Comparison of ENCODE assay signal across 9 cellular contexts in the genomic region with DNA sequence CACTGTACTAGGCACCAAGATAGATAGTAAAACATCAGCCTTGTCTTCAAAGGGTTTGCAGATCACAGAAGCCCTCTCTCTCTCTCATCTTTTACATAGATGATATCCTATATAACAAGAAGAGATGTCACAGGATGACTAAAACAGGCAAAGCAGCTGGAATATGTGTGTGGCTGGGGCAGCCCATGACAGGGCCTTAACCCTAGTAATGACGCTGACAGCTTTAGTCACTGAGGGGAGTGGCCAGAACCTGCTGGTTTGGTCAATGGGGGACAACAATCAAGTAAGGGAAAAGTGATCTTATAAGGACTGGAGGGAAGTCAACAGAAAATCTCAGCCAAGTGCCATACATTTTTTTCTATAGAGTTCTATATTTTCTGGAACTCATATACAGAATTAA. TPM values are rescaled to one million over a fixed set of nuclear protein-coding genes. Genes with fewer than 3 reads are reported as not detected.
DNase-seq lines count a peak whose midpoint lies in the region; ATAC-seq and TF ChIP-seq lines count a peak whose summit lies in the region.
"Had no signal": no experiment of that assay in that cellular context is flagged by ENCODE, and none has a peak within 500 bp of the region (broad histone marks: within the 10 kb centered on the region; RNA-seq: fewer than 3 reads in every experiment).

No MANE protein-coding gene starts in this region.

- H3K36me3 ChIP-seq in GM23248 (ENCODE audit: low read depth), result no peaks in the 10 kb centered on the region
- H3K36me3 ChIP-seq in gastrocnemius medialis, result no peaks in the 10 kb centered on the region

- 0 to 6% methylated on average over 1 of the region's 1 CpG for WGBS in GM23248 (ENCODE audit: low coverage in 1 of 2, low lambda C conversion rate in 2 of 2, missing lambda C conversion rate in 2 of 2), 2 experiments

- H3F3A ChIP-seq in GM23248 (ENCODE audit: insufficient read depth), result peaks cover 45% of the 10 kb centered on the region

- TF ChIP-seq CTCF in gastrocnemius medialis (IDR thresholded peaks at IDR 0.05 in 4 of 5, conservative IDR thresholded peaks at IDR 0.05 in 1 of 5), result no peak

- H3K4me1 Mint-ChIP-seq in activated CD4-positive, alpha-beta T cell treated with anti-CD3 and anti-CD28 coated beads, Interleukin-2, amount 10 ng/mL, durations not matched to agents 7 days and 5 days, result peaks cover 55% of the 10 kb centered on the region

- DNase-seq in GM23248 (peak; percentile 91), fibroblast of gingiva (ENCODE audit: low read depth) (peak; percentile 9), NCI-H2081 treated with DMSO at 0.1 percent for 48 hours (lab: John Stamatoyannopoulos, UW) (no peak), GF-D8 (lab: John Stamatoyannopoulos, UW) (no peak), gastrocnemius medialis (no peak)
- peak; percentile 17 for DNase-seq in activated CD4-positive, alpha-beta T cell treated with anti-CD3 and anti-CD28 coated beads, Interleukin-2, amount 10 ng/mL, durations not matched to agents 7 days and 5 days
- DNase-seq in stimulated activated CD8-positive, alpha-beta memory T cell treated with anti-CD3 and anti-CD28 coated beads, Interleukin-15, amount 100 ng/mL, for 48 hours (ENCODE audit: low read depth in 2 of 2), result peak; percentile 38 to 58
- DNase-seq: NCI-H510A had no signal

- H3K9me2 ChIP-seq in GM23248 (ENCODE audit: insufficient read depth), result no peaks in the 10 kb centered on the region

- no peaks in the 10 kb centered on the region for H3K9me3 Mint-ChIP-seq in activated CD4-positive, alpha-beta T cell treated with anti-CD3 and anti-CD28 coated beads, Interleukin-2, amount 10 ng/mL, durations not matched to agents 7 days and 5 days

- H3K27ac ChIP-seq in GM23248 (peak overlapping the region; percentile 93), gastrocnemius medialis (no peak overlapping the region)

- H3K4me1 ChIP-seq in GM23248 (ENCODE audit: insufficient read depth) (peaks cover 38% of the 10 kb centered on the region), gastrocnemius medialis (peaks cover 0 to 7% of the 10 kb centered on the region in 2 donors)

- CTCF ChIA-PET in activated CD4-positive, alpha-beta T cell treated with anti-CD3 and anti-CD28 coated beads, Interleukin-2, amount 10 ng/mL, durations not matched to agents 7 days and 5 days (lab: Charles Lee), result interaction anchor here (0.6 to 4.5 kb wide), 8 partner anchors 13 to 816 kb away, joined by 3 to 18 read pairs (median 4); a partner anchor contains a TSS

- H3K9ac ChIP-seq in GM23248, result peak overlapping the region; percentile 63

- H3K79me2 ChIP-seq in GM23248 (ENCODE audit: insufficient read depth), result no peaks in the 10 kb centered on the region

- POLR2A ChIA-PET in activated CD4-positive, alpha-beta T cell treated with anti-CD3 and anti-CD28 coated beads, Interleukin-2, amount 10 ng/mL, durations not matched to agents 7 days and 5 days (lab: Charles Lee), result no interaction called here

- H3K4me3 ChIP-seq in GM23248 (0 out of 2 replicates have a peak overlapping the region, but pooled peaks have one; percentile 3), gastrocnemius medialis (no peak overlapping the region)

- no peaks in the 10 kb centered on the region for H3K27me3 Mint-ChIP-seq in activated CD4-positive, alpha-beta T cell treated with anti-CD3 and anti-CD28 coated beads, Interleukin-2, amount 10 ng/mL, durations not matched to agents 7 days and 5 days

- no peak overlapping the region for H2AFZ ChIP-seq in GM23248

- no peak overlapping the region for H3K4me3 Mint-ChIP-seq in activated CD4-positive, alpha-beta T cell treated with anti-CD3 and anti-CD28 coated beads, Interleukin-2, amount 10 ng/mL, durations not matched to agents 7 days and 5 days

- no peak for ATAC-seq in gastrocnemius medialis
- ATAC-seq in GM18505 (IDR thresholded peaks at IDR 0.05; ENCODE audit: unreplicated experiment), result no peak

- TF ChIP-seq POLR2A in gastrocnemius medialis (IDR thresholded peaks at IDR 0.05) (no peak), GM18505 (IDR thresholded peaks at IDR 0.05; ENCODE audit: borderline replicate concordance, extremely low read depth, insufficient read depth, insufficient read length) (no peak)

- H3K4me2 ChIP-seq in GM23248 (ENCODE audit: unreplicated experiment), result no peak overlapping the region

- in situ Hi-C loops in GM23248 (cut with MboI) (no loop called here), gastrocnemius medialis (cut with MboI; ENCODE audit: low sequenced_read_pairs in 4 of 4) (loop anchor here in 3 of 4 donors (25.0 kb wide), 2 partner anchors 400 to 825 kb away; a partner anchor contains a TSS)

- intact Hi-C loops in gastrocnemius medialis (cut with DNase I; ENCODE audit: low total_unique reads), result no loop called here

- H3K9me3 ChIP-seq in GM23248 (ENCODE audit: low read depth), result no peaks in the 10 kb centered on the region
- H3K9me3 ChIP-seq in gastrocnemius medialis, result no peaks in the 10 kb centered on the region

- H3K27ac Mint-ChIP-seq in activated CD4-positive, alpha-beta T cell treated with anti-CD3 and anti-CD28 coated beads, Interleukin-2, amount 10 ng/mL, durations not matched to agents 7 days and 5 days, result peak overlapping the region; percentile 93

- H3K36me3 Mint-ChIP-seq in activated CD4-positive, alpha-beta T cell treated with anti-CD3 and anti-CD28 coated beads, Interleukin-2, amount 10 ng/mL, durations not matched to agents 7 days and 5 days (ENCODE audit: low read depth), result peaks cover 15% of the 10 kb centered on the region

- H4K20me1 ChIP-seq in GM23248 (ENCODE audit: insufficient read depth), result no peaks in the 10 kb centered on the region

- H3K27me3 ChIP-seq in GM23248 (replicated peaks; ENCODE audit: insufficient read depth) (no peaks in the 10 kb centered on the region), gastrocnemius medialis (no peaks in the 10 kb centered on the region)

RNA-seq across cellular contexts. Expression of a gene that starts 41.9 kb away (rescaled TPM):
- 39.6 and 48.7 TPM in 2 replicates for total RNA-seq in GM23248 (2014; rRNA removed; shearing (Covaris generic))
- polyA plus RNA-seq in GM23248 (2016; fragmentation: Nextera tagmentation; extraction: Ambion mirVana), result 13.0 and 13.7 TPM in 2 replicates
- 10 to 100 TPM; 17.7 to 20.2 TPM for total RNA-seq in activated CD4-positive, alpha-beta T cell treated with anti-CD3 and anti-CD28 coated beads, Interleukin-2, amount 10 ng/mL, durations not matched to agents 7 days and 5 days
- total RNA-seq in gastrocnemius medialis, result 100 to 1,000 TPM in 1 of 4 donors, 10 to 100 TPM in 3; 34.0 to 153 (median 37.3) TPM

Comparison
In these comparisons a context has a peak if more than half of its experiments do, and no peak if none do; other contexts are left out.
1. DNase-seq: peak in GM23248 (single experiment), activated CD4-positive, alpha-beta T cell treated with anti-CD3 and anti-CD28 coated beads, Interleukin-2, amount 10 ng/mL, durations not matched to agents 7 days and 5 days (single experiment), fibroblast of gingiva (single experiment) and stimulated activated CD8-positive, alpha-beta memory T cell treated with anti-CD3 and anti-CD28 coated beads, Interleukin-15, amount 100 ng/mL, for 48 hours (2 of 2); none in NCI-H2081 treated with DMSO at 0.1 percent for 48 hours (single experiment), GF-D8 (single experiment) and gastrocnemius medialis (0 of 2).